ENCODE assay signal across 8 cellular contexts in genomic region chr9:112012026-112012902, GRCh38.
DNase-seq lines count a peak whose midpoint lies in the region; ATAC-seq and TF ChIP-seq lines count a peak whose summit lies in the region.

No MANE protein-coding gene starts in this region.

- H2AFZ ChIP-seq in smooth muscle cell (ENCODE audit: low read depth) = no peak overlapping the region

- H3K4me3 ChIP-seq in right atrium auricular region = no peak overlapping the region
- no peak overlapping the region for H3K4me3 ChIP-seq in smooth muscle cell

- no peak for TF ChIP-seq CTCF in right atrium auricular region (IDR thresholded peaks at IDR 0.05)
- TF ChIP-seq CTCF in smooth muscle cell (IDR thresholded peaks at IDR 0.05; ENCODE audit: borderline replicate concordance, insufficient read depth, poor library complexity, severe bottlenecking) = no peak

- H3K79me2 ChIP-seq in smooth muscle cell (ENCODE audit: low read depth) = no peaks in the 10 kb centered on the region

- 57% methylated on average over 4 of the region's 4 CpGs for WGBS in smooth muscle cell (ENCODE audit: low lambda C conversion rate)

- H3K27me3 ChIP-seq in right atrium auricular region = no peaks in the 10 kb centered on the region
- H3K27me3 ChIP-seq in smooth muscle cell (ENCODE audit: low read depth) = no peaks in the 10 kb centered on the region

- DNase-seq in NCI-H2107 treated with DMSO at 0.1 percent for 48 hours (lab: John Stamatoyannopoulos, UW; ENCODE audit: unreplicated experiment) (peak; percentile 1), NCI-H2107 (lab: John Stamatoyannopoulos, UW) (no peak), KG1 (lab: John Stamatoyannopoulos, UW) (peak; percentile 23), right atrium auricular region (ENCODE audit: low spot score) (peak; percentile 81), smooth muscle cell (lab: John Stamatoyannopoulos, UW; ENCODE audit: unreplicated experiment) (no peak), NCI-H1436 treated with DMSO at 0.1 percent for 48 hours (lab: John Stamatoyannopoulos, UW) (no peak)
- peak; percentile 45 for DNase-seq in activated naive CD8-positive, alpha-beta T cell treated with anti-CD3 and anti-CD28 coated beads, Interleukin-2, amount 50 U/mL, for 24 hours

- H3K4me1 ChIP-seq in right atrium auricular region (peaks cover 0 to 18% of the 10 kb centered on the region in 2 donors), smooth muscle cell (ENCODE audit: low read depth) (peaks cover 11% of the 10 kb centered on the region)

- ATAC-seq in GM21786 (IDR thresholded peaks at IDR 0.05; ENCODE audit: unreplicated experiment) = peak; percentile 82
- peak; percentile 98 for ATAC-seq in activated naive CD8-positive, alpha-beta T cell treated with anti-CD3 and anti-CD28 coated beads, Interleukin-2, amount 50 U/mL, for 24 hours

- no peaks in the 10 kb centered on the region for H4K20me1 ChIP-seq in smooth muscle cell (ENCODE audit: low read depth)

- H3K27me3 Mint-ChIP-seq in activated naive CD8-positive, alpha-beta T cell treated with anti-CD3 and anti-CD28 coated beads, Interleukin-2, amount 50 U/mL, for 24 hours = peaks cover 2% of the 10 kb centered on the region

- H3K27ac ChIP-seq in right atrium auricular region (peak overlapping the region; percentile 40 to 77), smooth muscle cell (ENCODE audit: low read depth) (peak overlapping the region; percentile 47)

- peaks cover 8% of the 10 kb centered on the region for H3F3A ChIP-seq in smooth muscle cell (ENCODE audit: low read depth)

- H3K36me3 Mint-ChIP-seq in activated naive CD8-positive, alpha-beta T cell treated with anti-CD3 and anti-CD28 coated beads, Interleukin-2, amount 50 U/mL, for 24 hours (ENCODE audit: low read depth) = no peaks in the 10 kb centered on the region

- peak overlapping the region; percentile 22 for H3K4me2 ChIP-seq in smooth muscle cell

- H3K4me1 Mint-ChIP-seq in activated naive CD8-positive, alpha-beta T cell treated with anti-CD3 and anti-CD28 coated beads, Interleukin-2, amount 50 U/mL, for 24 hours = peaks cover 56% of the 10 kb centered on the region

- no peaks in the 10 kb centered on the region for H3K36me3 ChIP-seq in right atrium auricular region
- H3K36me3 ChIP-seq in smooth muscle cell (ENCODE audit: low read depth) = no peaks in the 10 kb centered on the region

- no peak overlapping the region for H3K9ac ChIP-seq in smooth muscle cell (ENCODE audit: low read depth)

- no peaks in the 10 kb centered on the region for H3K9me3 Mint-ChIP-seq in activated naive CD8-positive, alpha-beta T cell treated with anti-CD3 and anti-CD28 coated beads, Interleukin-2, amount 50 U/mL, for 24 hours

- H3K9me3 ChIP-seq in right atrium auricular region (no peaks in the 10 kb centered on the region), smooth muscle cell (replicated peaks; ENCODE audit: low read depth) (no peaks in the 10 kb centered on the region)

- peak overlapping the region; percentile 85 for H3K27ac Mint-ChIP-seq in activated naive CD8-positive, alpha-beta T cell treated with anti-CD3 and anti-CD28 coated beads, Interleukin-2, amount 50 U/mL, for 24 hours

- H3K4me3 Mint-ChIP-seq in activated naive CD8-positive, alpha-beta T cell treated with anti-CD3 and anti-CD28 coated beads, Interleukin-2, amount 50 U/mL, for 24 hours = peak overlapping the region; percentile 18

Comparison
In these comparisons a context has a peak if more than half of its experiments do, and no peak if none do; other contexts are left out.
1. DNase-seq: peak in NCI-H2107 treated with DMSO at 0.1 percent for 48 hours (single experiment), KG1 (single experiment), activated naive CD8-positive, alpha-beta T cell treated with anti-CD3 and anti-CD28 coated beads, Interleukin-2, amount 50 U/mL, for 24 hours (single experiment) and right atrium auricular region (single experiment); none in NCI-H2107 (single experiment), smooth muscle cell (single experiment) and NCI-H1436 treated with DMSO at 0.1 percent for 48 hours (single experiment).